In the genomic region with DNA sequence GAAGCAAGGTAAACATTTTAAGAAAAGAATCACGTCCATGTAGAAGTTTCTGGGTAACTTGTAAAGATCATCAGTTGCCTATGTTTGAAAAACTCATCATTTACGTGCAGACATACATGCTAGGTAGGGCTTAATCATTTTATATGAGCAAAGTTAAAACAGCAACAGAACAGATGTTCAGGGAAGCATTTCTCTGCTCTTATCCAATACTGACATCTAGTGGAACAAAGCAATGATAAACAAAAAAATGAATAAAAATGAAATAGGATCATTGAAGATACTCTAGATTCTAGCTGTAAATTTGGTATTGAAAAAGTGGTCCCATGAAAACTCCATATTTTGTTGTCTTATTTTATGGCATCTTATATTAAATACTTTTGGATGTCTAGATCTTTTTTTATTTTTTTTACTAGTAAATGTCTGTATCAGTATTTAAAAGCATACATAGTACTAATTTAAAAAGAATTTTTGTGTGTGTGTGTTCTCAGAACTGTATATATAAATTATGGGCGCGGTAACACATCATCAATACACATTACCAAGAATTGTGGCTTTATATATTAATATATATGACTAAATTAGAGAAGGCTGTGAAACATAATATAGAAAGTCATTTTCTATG, we compare ENCODE assay signal across 1 cellular context.
TF ChIP-seq lines count a peak whose summit lies in the region.

No MANE protein-coding gene starts in this region.

TF ChIP-seq in GM12878, 131 proteins besides CTCF, POLR2A, EP300 and RAD21 (continued from another document):
- TF ChIP-seq, protein P1, sequence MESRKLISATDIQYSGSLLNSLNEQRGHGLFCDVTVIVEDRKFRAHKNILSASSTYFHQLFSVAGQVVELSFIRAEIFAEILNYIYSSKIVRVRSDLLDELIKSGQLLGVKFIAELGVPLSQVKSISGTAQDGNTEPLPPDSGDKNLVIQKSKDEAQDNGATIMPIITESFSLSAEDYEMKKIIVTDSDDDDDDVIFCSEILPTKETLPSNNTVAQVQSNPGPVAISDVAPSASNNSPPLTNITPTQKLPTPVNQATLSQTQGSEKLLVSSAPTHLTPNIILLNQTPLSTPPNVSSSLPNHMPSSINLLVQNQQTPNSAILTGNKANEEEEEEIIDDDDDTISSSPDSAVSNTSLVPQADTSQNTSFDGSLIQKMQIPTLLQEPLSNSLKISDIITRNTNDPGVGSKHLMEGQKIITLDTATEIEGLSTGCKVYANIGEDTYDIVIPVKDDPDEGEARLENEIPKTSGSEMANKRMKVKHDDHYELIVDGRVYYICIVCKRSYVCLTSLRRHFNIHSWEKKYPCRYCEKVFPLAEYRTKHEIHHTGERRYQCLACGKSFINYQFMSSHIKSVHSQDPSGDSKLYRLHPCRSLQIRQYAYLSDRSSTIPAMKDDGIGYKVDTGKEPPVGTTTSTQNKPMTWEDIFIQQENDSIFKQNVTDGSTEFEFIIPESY (IDR thresholded peaks at IDR 0.05), result no peak
- no peak for TF ChIP-seq BACH1 (IDR thresholded peaks at IDR 0.05; ENCODE audit: borderline replicate concordance)
- no peak for TF ChIP-seq KDM1A (IDR thresholded peaks at IDR 0.05; ENCODE audit: borderline replicate concordance)
TF ChIP-seq in GM12878: peak in this region for 1.
